2 cellular contexts compared by ENCODE assay signal in the genomic region with DNA sequence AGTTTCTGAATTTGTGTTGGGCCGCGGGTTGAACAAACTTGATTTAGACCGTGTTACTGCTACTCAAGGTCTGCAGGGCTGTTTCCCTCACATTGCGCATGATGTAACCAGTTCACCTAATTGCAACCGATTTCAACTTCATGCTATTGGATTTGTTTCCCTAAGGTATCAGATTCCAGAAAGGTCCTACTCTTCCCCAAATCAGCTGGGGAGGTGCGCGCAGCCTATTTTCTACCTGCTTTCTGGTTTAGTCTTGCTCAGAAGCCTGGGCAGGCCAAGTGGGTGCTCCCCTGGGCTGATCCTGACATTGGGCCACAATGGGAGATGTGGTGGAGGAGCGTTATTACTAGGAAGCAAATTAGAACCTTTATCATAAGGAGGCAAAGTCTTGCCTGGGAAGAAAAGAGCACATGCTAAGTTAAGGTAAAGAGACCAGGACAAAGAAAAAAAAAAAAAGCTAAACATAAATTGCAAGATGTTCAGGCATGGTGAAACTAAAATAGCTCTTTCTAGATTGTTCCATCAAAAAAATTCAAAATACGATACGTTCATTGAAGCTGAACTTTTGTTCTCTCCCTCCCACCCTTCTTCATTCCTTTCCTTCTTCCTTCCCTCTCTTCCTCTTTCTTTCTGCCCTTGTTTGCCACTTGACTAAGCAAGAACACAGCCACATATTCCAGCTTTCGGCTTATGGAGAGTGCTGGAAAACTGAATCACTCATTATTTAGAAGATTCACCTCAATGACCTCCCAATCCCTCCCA.
A peak's percentile ranks its signal among the peaks of the same experiment; 100 is the strongest.
TF ChIP-seq lines count a peak whose summit lies in the region.

No MANE protein-coding gene starts in this region.

TF ChIP-seq in GM23338, 12 proteins besides CTCF, POLR2A, EP300 and RAD21 (continued from another document and continues in another):
- TF ChIP-seq STAT1 (IDR thresholded peaks at IDR 0.05; ENCODE audit: unreplicated experiment) (no peak), CREB1 (CRISPR knock-in tag; IDR thresholded peaks at IDR 0.05; ENCODE audit: low read depth) (no peak), EZH2phosphoT487 (IDR thresholded peaks at IDR 0.05; ENCODE audit: unreplicated experiment) (no peak), REST (IDR thresholded peaks at IDR 0.05; ENCODE audit: unreplicated experiment) (no peak), ZNF114 (CRISPR knock-in tag; IDR thresholded peaks at IDR 0.05) (no peak), ETS1 (IDR thresholded peaks at IDR 0.05) (no peak), ZNF331 (CRISPR knock-in tag; IDR thresholded peaks at IDR 0.05; ENCODE audit: low read depth) (no peak)
- TF ChIP-seq, protein P1, sequence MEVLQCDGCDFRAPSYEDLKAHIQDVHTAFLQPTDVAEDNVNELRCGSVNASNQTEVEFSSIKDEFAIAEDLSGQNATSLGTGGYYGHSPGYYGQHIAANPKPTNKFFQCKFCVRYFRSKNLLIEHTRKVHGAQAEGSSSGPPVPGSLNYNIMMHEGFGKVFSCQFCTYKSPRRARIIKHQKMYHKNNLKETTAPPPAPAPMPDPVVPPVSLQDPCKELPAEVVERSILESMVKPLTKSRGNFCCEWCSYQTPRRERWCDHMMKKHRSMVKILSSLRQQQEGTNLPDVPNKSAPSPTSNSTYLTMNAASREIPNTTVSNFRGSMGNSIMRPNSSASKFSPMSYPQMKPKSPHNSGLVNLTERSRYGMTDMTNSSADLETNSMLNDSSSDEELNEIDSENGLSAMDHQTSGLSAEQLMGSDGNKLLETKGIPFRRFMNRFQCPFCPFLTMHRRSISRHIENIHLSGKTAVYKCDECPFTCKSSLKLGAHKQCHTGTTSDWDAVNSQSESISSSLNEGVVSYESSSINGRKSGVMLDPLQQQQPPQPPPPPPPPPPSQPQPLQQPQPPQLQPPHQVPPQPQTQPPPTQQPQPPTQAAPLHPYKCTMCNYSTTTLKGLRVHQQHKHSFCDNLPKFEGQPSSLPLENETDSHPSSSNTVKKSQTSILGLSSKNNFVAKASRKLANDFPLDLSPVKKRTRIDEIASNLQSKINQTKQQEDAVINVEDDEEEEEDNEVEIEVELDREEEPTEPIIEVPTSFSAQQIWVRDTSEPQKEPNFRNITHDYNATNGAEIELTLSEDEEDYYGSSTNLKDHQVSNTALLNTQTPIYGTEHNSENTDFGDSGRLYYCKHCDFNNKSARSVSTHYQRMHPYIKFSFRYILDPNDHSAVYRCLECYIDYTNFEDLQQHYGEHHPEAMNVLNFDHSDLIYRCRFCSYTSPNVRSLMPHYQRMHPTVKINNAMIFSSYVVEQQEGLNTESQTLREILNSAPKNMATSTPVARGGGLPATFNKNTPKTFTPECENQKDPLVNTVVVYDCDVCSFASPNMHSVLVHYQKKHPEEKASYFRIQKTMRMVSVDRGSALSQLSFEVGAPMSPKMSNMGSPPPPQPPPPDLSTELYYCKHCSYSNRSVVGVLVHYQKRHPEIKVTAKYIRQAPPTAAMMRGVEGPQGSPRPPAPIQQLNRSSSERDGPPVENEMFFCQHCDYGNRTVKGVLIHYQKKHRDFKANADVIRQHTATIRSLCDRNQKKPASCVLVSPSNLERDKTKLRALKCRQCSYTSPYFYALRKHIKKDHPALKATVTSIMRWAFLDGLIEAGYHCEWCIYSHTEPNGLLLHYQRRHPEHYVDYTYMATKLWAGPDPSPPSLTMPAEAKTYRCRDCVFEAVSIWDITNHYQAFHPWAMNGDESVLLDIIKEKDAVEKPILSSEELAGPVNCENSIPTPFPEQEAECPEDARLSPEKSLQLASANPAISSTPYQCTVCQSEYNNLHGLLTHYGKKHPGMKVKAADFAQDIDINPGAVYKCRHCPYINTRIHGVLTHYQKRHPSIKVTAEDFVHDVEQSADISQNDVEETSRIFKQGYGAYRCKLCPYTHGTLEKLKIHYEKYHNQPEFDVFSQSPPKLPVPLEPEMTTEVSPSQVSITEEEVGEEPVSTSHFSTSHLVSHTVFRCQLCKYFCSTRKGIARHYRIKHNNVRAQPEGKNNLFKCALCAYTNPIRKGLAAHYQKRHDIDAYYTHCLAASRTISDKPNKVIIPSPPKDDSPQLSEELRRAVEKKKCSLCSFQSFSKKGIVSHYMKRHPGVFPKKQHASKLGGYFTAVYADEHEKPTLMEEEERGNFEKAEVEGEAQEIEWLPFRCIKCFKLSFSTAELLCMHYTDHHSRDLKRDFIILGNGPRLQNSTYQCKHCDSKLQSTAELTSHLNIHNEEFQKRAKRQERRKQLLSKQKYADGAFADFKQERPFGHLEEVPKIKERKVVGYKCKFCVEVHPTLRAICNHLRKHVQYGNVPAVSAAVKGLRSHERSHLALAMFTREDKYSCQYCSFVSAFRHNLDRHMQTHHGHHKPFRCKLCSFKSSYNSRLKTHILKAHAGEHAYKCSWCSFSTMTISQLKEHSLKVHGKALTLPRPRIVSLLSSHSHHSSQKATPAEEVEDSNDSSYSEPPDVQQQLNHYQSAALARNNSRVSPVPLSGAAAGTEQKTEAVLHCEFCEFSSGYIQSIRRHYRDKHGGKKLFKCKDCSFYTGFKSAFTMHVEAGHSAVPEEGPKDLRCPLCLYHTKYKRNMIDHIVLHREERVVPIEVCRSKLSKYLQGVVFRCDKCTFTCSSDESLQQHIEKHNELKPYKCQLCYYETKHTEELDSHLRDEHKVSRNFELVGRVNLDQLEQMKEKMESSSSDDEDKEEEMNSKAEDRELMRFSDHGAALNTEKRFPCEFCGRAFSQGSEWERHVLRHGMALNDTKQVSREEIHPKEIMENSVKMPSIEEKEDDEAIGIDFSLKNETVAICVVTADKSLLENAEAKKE (CRISPR knock-in tag; IDR thresholded peaks at IDR 0.05), result no peak

TF ChIP-seq in HepG2, 621 proteins besides CTCF, POLR2A, EP300 and RAD21 (continued from another document):
- TF ChIP-seq RFXANK (CRISPR knock-in tag; IDR thresholded peaks at IDR 0.05) (no peak), SMAD9 (CRISPR knock-in tag; IDR thresholded peaks at IDR 0.05) (no peak), SAP130 (CRISPR knock-in tag; IDR thresholded peaks at IDR 0.05; ENCODE audit: low read depth) (0 out of 2 replicates have a peak, but pooled peaks have one; percentile 6), HMG20B (CRISPR knock-in tag; conservative IDR thresholded peaks at IDR 0.05) (no peak), ATF4 (CRISPR knock-in tag; IDR thresholded peaks at IDR 0.05) (peak in 1 of 2 experiments; percentile 75; a peak in 2 of 4 replicates), CCDC6 (CRISPR knock-in tag; IDR thresholded peaks at IDR 0.05) (0 out of 2 replicates have a peak, but pooled peaks have one; percentile 8), PAWR (CRISPR knock-in tag; IDR thresholded peaks at IDR 0.05; ENCODE audit: borderline replicate concordance) (no peak), NRL (CRISPR knock-in tag; IDR thresholded peaks at IDR 0.05; ENCODE audit: borderline replicate concordance) (no peak)
